ENCODE assay signal across 9 cellular contexts in the genomic region with DNA sequence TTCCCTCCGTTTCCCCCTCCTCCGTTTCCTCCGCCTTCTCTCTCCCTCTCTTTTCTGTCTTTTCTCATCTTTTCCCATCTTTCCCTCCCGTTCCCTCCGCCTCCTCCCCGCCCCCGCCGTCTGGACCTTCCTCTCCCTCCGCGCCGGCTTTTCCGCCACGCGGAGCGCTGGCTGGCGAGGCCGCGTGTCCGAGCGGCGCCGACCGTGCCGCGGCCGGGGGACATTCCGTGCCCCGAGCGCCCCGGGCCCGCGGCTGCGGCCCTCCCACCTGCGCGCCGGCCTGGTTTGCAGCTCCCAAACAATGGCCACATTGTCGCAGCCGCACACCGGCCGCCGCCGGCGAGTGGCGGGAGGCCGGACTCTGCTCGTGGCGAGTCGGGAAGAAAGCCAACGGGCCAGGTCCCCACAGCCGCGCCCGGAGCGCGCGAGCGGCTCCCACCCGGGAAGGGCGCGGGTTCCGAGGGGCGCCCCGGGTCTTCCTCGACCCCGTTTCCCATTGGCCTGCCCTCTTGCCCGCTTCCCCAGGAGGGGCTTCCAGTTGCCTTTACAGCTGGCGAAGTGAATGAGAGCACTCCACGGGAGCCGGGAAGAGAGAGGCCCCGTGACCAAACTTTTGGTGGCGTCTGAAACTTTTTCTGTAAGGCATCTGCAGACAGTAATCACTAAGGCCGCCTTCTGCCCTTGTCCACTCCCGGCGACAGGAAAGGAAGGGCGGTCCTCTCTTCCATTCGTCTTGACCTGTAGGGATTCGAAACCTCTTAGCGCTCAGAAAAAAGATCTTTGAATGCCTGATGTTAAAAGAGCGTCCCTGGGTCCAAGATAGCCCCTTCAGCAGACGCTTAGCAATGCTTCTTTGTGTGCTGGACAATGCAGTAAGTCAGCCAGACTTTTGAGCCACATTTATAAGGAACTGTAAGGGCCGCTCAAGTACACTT. TPM values are rescaled to one million over a fixed set of nuclear protein-coding genes. Genes with fewer than 3 reads are reported as not detected.
A peak's percentile ranks its signal among the peaks of the same experiment; 100 is the strongest.
DNase-seq lines count a peak whose midpoint lies in the region; ATAC-seq and TF ChIP-seq lines count a peak whose summit lies in the region.
"Had no signal": no experiment of that assay in that cellular context is flagged by ENCODE, and none has a peak within 500 bp of the region (broad histone marks: within the 10 kb centered on the region; RNA-seq: fewer than 3 reads in every experiment).

No MANE protein-coding gene starts in this region.

- H3K9me3 ChIP-seq in body of pancreas (no peaks in the 10 kb centered on the region), spleen (no peaks in the 10 kb centered on the region)

- TF ChIP-seq CTCF in body of pancreas (IDR thresholded peaks at IDR 0.05), result no peak
- no peak for TF ChIP-seq CTCF in spleen (IDR thresholded peaks at IDR 0.05 in 8 of 11, conservative IDR thresholded peaks at IDR 0.05 in 3 of 11)

- no peak for DNase-seq in HEK293T (ENCODE audit: extremely low spot score)
- DNase-seq in body of pancreas, result peak in 2 of 4 donors; percentile 47 to 54
- peak; percentile 85 for DNase-seq in islet precursor cell
- DNase-seq in spleen, result peak; percentile 67
- no peak for DNase-seq in activated CD4-positive, alpha-beta T cell treated with anti-CD3 and anti-CD28 coated beads for 4 hours
- DNase-seq in DMS153 (lab: John Stamatoyannopoulos, UW), result no peak
- no peak for DNase-seq in NCI-H82 (lab: John Stamatoyannopoulos, UW)
- DNase-seq: activated naive CD4-positive, alpha-beta T cell treated with Interleukin-2 at 50 U/mL for 16 hours had no signal

- POLR2A ChIA-PET in HEK293T (lab: Yijun Ruan, JAX), result interaction anchor here (0.9 to 1.9 kb wide), 5 partner anchors 9 to 199 kb away, joined by 3 to 4 read pairs (median 4); no protein-coding TSS in a partner anchor

- intact Hi-C loops in body of pancreas (cut with DNase I), result no loop called here
- intact Hi-C loops in spleen (cut with DNase I; ENCODE audit: low total_unique reads), result no loop called here

- WGBS in body of pancreas, 2 donors, result 8 to 15% methylated on average over 48 to 80 of the region's 80 CpGs
- 8 to 18% (median 10%) methylated on average over 47 to 80 of the region's 80 CpGs for WGBS in spleen, 5 donors

- H3K4me1 ChIP-seq in body of pancreas (peaks cover 34% of the 10 kb centered on the region), spleen (peaks cover 0 to 34% (median 16%) of the 10 kb centered on the region in 6 donors)

- peak; percentile 52 for ATAC-seq in body of pancreas
- ATAC-seq in GM18867 (IDR thresholded peaks at IDR 0.05; ENCODE audit: unreplicated experiment), result no peak

- H3K27me3 ChIP-seq in body of pancreas (peaks cover 0 to 30% of the 10 kb centered on the region in 2 donors), spleen (replicated peaks in 1 of 7) (peaks cover 0 to 78% (median 58%) of the 10 kb centered on the region in 7 donors)

- H3K36me3 ChIP-seq in body of pancreas (replicated peaks in 1 of 2; ENCODE audit: insufficient read depth in 1 of 2, low read depth in 2 of 2) (no peaks in the 10 kb centered on the region), spleen (no peaks in the 10 kb centered on the region)

- peak overlapping the region in 1 of 4 donors; percentile 10 for H3K27ac ChIP-seq in body of pancreas
- H3K27ac ChIP-seq in spleen, result peak overlapping the region in 1 of 8 donors; percentile 28

- CTCF ChIA-PET in HEK293T (lab: Yijun Ruan, JAX), result no interaction called here

- no peak overlapping the region for H3K4me3 ChIP-seq in body of pancreas
- H3K4me3 ChIP-seq in spleen, result peak overlapping the region in 6 of 8 donors; percentile 8 to 48 (median 16)

- TF ChIP-seq POLR2A in body of pancreas (IDR thresholded peaks at IDR 0.05), result no peak
- TF ChIP-seq POLR2A in spleen (IDR thresholded peaks at IDR 0.05), result no peak

TF ChIP-seq in HEK293T, 16 proteins besides CTCF, POLR2A, EP300 and RAD21:
- TF ChIP-seq ZNF384 (IDR thresholded peaks at IDR 0.05) (no peak), FOXA1 (IDR thresholded peaks at IDR 0.05) (no peak), LEF1 (IDR thresholded peaks at IDR 0.05; ENCODE audit: borderline replicate concordance) (peak; percentile 14; the same call in 1 of the 2 replicates), L3MBTL2 (conservative IDR thresholded peaks at IDR 0.05) (peak; percentile 77), TARDBP (IDR thresholded peaks at IDR 0.05) (no peak), CTBP1 (IDR thresholded peaks at IDR 0.05; ENCODE audit: borderline replicate concordance) (no peak)
- TF ChIP-seq, protein P1, sequence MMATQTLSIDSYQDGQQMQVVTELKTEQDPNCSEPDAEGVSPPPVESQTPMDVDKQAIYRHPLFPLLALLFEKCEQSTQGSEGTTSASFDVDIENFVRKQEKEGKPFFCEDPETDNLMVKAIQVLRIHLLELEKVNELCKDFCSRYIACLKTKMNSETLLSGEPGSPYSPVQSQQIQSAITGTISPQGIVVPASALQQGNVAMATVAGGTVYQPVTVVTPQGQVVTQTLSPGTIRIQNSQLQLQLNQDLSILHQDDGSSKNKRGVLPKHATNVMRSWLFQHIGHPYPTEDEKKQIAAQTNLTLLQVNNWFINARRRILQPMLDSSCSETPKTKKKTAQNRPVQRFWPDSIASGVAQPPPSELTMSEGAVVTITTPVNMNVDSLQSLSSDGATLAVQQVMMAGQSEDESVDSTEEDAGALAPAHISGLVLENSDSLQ (IDR thresholded peaks at IDR 0.05), result no peak
TF ChIP-seq in HEK293T: peak in this region for 2.

RNA-seq across cellular contexts. Expression of a gene that starts 6.1 kb away (rescaled TPM):
- total RNA-seq in body of pancreas, result 1 to 10 TPM; 1.0 to 1.3 TPM
- 10 to 100 TPM in 1 of 7 donors, 1 to 10 TPM in 5, under 1 TPM in 1; 0.51 to 10.6 (median 1.7) TPM for total RNA-seq in spleen
- polyA plus RNA-seq in spleen, result under 1 TPM; 0.22 to 0.32 (median 0.23) TPM

Comparison
In these comparisons a context has a peak if more than half of its experiments do, and no peak if none do; other contexts are left out.
1. DNase-seq: peak in islet precursor cell (single experiment) and spleen (single experiment); none in HEK293T (single experiment), activated CD4-positive, alpha-beta T cell treated with anti-CD3 and anti-CD28 coated beads for 4 hours (0 of 2), DMS153 (single experiment) and NCI-H82 (single experiment).
2. H3K4me3 ChIP-seq: peak in spleen (6 of 8); none in body of pancreas (0 of 2).